1 cellular context compared by ENCODE assay signal in the genomic region with DNA sequence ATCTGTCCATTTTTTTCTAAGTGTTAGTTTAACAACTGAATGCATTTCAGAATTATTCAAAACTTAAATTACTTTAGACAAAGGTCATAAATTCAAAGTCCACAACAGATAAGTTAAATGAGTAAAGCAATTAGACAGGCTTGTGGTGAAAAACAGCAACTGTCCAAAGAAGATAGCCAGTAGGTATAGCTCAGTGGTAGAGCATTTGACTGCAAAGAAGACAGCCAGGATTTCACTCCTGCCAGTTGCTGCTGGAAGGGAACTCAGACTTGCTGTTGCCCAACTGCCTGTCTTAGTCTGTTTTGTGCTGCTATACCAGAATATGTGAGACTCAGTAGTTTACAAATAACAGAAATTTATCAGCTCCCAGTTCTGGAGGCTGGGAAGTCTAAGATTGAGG.
A peak's percentile ranks its signal among the peaks of the same experiment; 100 is the strongest.
TF ChIP-seq lines count a peak whose summit lies in the region.

No MANE protein-coding gene starts in this region.

TF ChIP-seq in K562, 482 proteins besides CTCF, POLR2A, EP300 and RAD21 (continued from another document and continues in another):
- 0 out of 2 replicates have a peak, but pooled peaks have one; percentile 35 for TF ChIP-seq MTA2 (IDR thresholded peaks at IDR 0.05; ENCODE audit: low read depth)
- no peak for TF ChIP-seq MCM5 (IDR thresholded peaks at IDR 0.05; ENCODE audit: low read depth)
- no peak for TF ChIP-seq MYC (IDR thresholded peaks at IDR 0.05; ENCODE audit: low read depth, low read length)
- no peak for TF ChIP-seq MYC (CRISPR knock-in tag; IDR thresholded peaks at IDR 0.05; ENCODE audit: borderline replicate concordance, low read depth)
- peak; percentile 65 for TF ChIP-seq SMARCA4 (IDR thresholded peaks at IDR 0.05)
- TF ChIP-seq SMC3 (conservative IDR thresholded peaks at IDR 0.05; ENCODE audit: insufficient read depth, low read depth, low read length): no peak
- no peak for TF ChIP-seq PHF8 (IDR thresholded peaks at IDR 0.05; ENCODE audit: borderline replicate concordance, low read length)
- TF ChIP-seq MCM3 (IDR thresholded peaks at IDR 0.05): no peak
- TF ChIP-seq STAT5A (IDR thresholded peaks at IDR 0.05; ENCODE audit: borderline replicate concordance, low read length): peak; percentile 48; the same call in 1 of the 2 replicates
- peak; percentile 92 to 93 for TF ChIP-seq FOXA3 (CRISPR knock-in tag; conservative IDR thresholded peaks at IDR 0.05 in 1 of 2, IDR thresholded peaks at IDR 0.05 in 1 of 2)
- no peak for TF ChIP-seq HDAC3 (IDR thresholded peaks at IDR 0.05; ENCODE audit: borderline replicate concordance, partially characterized antibody)
- TF ChIP-seq KDM1A (IDR thresholded peaks at IDR 0.05): peak; percentile 41 to 65; a peak in 3 of 4 replicates
- no peak for TF ChIP-seq ZNF695 (CRISPR knock-in tag; IDR thresholded peaks at IDR 0.05)
- TF ChIP-seq CBFA2T3 (IDR thresholded peaks at IDR 0.05): peak; percentile 76
- no peak for TF ChIP-seq YY1 (IDR thresholded peaks at IDR 0.05; ENCODE audit: borderline replicate concordance in 1 of 3, control insufficient read depth in 1 of 3, extremely low read depth in 1 of 3, insufficient read depth in 3 of 3, insufficient read length in 1 of 3, insufficient replicate concordance in 2 of 3, low read depth in 1 of 3, low read length in 2 of 3)
- TF ChIP-seq ARNT (IDR thresholded peaks at IDR 0.05): no peak
- TF ChIP-seq, protein P1, sequence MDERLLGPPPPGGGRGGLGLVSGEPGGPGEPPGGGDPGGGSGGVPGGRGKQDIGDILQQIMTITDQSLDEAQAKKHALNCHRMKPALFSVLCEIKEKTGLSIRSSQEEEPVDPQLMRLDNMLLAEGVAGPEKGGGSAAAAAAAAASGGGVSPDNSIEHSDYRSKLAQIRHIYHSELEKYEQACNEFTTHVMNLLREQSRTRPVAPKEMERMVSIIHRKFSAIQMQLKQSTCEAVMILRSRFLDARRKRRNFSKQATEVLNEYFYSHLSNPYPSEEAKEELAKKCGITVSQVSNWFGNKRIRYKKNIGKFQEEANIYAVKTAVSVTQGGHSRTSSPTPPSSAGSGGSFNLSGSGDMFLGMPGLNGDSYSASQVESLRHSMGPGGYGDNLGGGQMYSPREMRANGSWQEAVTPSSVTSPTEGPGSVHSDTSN (CRISPR knock-in tag; IDR thresholded peaks at IDR 0.05; ENCODE audit: low read depth): no peak
- TF ChIP-seq, protein P1 (tag; conservative IDR thresholded peaks at IDR 0.05; ENCODE audit: low read depth): peak; percentile 77
- no peak for TF ChIP-seq NCOA1 (IDR thresholded peaks at IDR 0.05; ENCODE audit: low read depth)
- TF ChIP-seq ARID1B (IDR thresholded peaks at IDR 0.05): peak; percentile 84
- TF ChIP-seq, protein P2, sequence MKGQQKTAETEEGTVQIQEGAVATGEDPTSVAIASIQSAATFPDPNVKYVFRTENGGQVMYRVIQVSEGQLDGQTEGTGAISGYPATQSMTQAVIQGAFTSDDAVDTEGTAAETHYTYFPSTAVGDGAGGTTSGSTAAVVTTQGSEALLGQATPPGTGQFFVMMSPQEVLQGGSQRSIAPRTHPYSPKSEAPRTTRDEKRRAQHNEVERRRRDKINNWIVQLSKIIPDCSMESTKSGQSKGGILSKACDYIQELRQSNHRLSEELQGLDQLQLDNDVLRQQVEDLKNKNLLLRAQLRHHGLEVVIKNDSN (CRISPR knock-in tag; IDR thresholded peaks at IDR 0.05): no peak
- no peak for TF ChIP-seq TCF7L2 (IDR thresholded peaks at IDR 0.05; ENCODE audit: low read depth, low read length)
- no peak for TF ChIP-seq TEAD2 (tag; IDR thresholded peaks at IDR 0.05)
- no peak for TF ChIP-seq SMAD3 (CRISPR knock-in tag; conservative IDR thresholded peaks at IDR 0.05)
- no peak for TF ChIP-seq ZBTB17 (CRISPR knock-in tag; IDR thresholded peaks at IDR 0.05)
- no peak for TF ChIP-seq ZC3H4 (CRISPR knock-in tag; IDR thresholded peaks at IDR 0.05; ENCODE audit: borderline replicate concordance)
- TF ChIP-seq NCOA6 (IDR thresholded peaks at IDR 0.05): no peak
- TF ChIP-seq, protein P3, sequence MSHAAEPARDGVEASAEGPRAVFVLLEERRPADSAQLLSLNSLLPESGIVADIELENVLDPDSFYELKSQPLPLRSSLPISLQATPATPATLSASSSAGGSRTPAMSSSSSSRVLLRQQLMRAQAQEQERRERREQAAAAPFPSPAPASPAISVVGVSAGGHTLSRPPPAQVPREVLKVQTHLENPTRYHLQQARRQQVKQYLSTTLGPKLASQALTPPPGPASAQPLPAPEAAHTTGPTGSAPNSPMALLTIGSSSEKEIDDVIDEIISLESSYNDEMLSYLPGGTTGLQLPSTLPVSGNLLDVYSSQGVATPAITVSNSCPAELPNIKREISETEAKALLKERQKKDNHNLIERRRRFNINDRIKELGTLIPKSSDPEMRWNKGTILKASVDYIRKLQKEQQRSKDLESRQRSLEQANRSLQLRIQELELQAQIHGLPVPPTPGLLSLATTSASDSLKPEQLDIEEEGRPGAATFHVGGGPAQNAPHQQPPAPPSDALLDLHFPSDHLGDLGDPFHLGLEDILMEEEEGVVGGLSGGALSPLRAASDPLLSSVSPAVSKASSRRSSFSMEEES (CRISPR knock-in tag; IDR thresholded peaks at IDR 0.05): no peak
- TF ChIP-seq SMAD2 (IDR thresholded peaks at IDR 0.05; ENCODE audit: low read depth, low read length): no peak
- TF ChIP-seq DACH1 (IDR thresholded peaks at IDR 0.05; ENCODE audit: partially characterized antibody): no peak
- no peak for TF ChIP-seq ZKSCAN8 (CRISPR knock-in tag; IDR thresholded peaks at IDR 0.05)
- TF ChIP-seq, protein P4, sequence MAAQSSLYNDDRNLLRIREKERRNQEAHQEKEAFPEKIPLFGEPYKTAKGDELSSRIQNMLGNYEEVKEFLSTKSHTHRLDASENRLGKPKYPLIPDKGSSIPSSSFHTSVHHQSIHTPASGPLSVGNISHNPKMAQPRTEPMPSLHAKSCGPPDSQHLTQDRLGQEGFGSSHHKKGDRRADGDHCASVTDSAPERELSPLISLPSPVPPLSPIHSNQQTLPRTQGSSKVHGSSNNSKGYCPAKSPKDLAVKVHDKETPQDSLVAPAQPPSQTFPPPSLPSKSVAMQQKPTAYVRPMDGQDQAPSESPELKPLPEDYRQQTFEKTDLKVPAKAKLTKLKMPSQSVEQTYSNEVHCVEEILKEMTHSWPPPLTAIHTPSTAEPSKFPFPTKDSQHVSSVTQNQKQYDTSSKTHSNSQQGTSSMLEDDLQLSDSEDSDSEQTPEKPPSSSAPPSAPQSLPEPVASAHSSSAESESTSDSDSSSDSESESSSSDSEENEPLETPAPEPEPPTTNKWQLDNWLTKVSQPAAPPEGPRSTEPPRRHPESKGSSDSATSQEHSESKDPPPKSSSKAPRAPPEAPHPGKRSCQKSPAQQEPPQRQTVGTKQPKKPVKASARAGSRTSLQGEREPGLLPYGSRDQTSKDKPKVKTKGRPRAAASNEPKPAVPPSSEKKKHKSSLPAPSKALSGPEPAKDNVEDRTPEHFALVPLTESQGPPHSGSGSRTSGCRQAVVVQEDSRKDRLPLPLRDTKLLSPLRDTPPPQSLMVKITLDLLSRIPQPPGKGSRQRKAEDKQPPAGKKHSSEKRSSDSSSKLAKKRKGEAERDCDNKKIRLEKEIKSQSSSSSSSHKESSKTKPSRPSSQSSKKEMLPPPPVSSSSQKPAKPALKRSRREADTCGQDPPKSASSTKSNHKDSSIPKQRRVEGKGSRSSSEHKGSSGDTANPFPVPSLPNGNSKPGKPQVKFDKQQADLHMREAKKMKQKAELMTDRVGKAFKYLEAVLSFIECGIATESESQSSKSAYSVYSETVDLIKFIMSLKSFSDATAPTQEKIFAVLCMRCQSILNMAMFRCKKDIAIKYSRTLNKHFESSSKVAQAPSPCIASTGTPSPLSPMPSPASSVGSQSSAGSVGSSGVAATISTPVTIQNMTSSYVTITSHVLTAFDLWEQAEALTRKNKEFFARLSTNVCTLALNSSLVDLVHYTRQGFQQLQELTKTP (IDR thresholded peaks at IDR 0.05; ENCODE audit: low read depth in 1 of 2, partially characterized antibody in 2 of 2): no peak
- no peak for TF ChIP-seq NR2C1 (IDR thresholded peaks at IDR 0.05)
- TF ChIP-seq NR2C1 (tag; IDR thresholded peaks at IDR 0.05): no peak
- TF ChIP-seq, protein P5, sequence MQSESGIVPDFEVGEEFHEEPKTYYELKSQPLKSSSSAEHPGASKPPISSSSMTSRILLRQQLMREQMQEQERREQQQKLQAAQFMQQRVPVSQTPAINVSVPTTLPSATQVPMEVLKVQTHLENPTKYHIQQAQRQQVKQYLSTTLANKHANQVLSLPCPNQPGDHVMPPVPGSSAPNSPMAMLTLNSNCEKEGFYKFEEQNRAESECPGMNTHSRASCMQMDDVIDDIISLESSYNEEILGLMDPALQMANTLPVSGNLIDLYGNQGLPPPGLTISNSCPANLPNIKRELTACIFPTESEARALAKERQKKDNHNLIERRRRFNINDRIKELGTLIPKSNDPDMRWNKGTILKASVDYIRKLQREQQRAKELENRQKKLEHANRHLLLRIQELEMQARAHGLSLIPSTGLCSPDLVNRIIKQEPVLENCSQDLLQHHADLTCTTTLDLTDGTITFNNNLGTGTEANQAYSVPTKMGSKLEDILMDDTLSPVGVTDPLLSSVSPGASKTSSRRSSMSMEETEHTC (IDR thresholded peaks at IDR 0.05): no peak
- peak; percentile 25; the same call in 1 of the 2 replicates for TF ChIP-seq CBFA2T2 (conservative IDR thresholded peaks at IDR 0.05)
- TF ChIP-seq EP400 (IDR thresholded peaks at IDR 0.05): no peak
- no peak for TF ChIP-seq TAF15 (IDR thresholded peaks at IDR 0.05; ENCODE audit: low read depth, low read length)
- no peak for TF ChIP-seq TAF7 (tag; IDR thresholded peaks at IDR 0.05)
- peak; percentile 52 for TF ChIP-seq SMARCE1 (IDR thresholded peaks at IDR 0.05)
- TF ChIP-seq ZNF324 (CRISPR knock-in tag; IDR thresholded peaks at IDR 0.05): no peak
- TF ChIP-seq KLF1 (tag; IDR thresholded peaks at IDR 0.05): no peak
- 0 out of 2 replicates have a peak, but pooled peaks have one; percentile 48 for TF ChIP-seq SOX6 (IDR thresholded peaks at IDR 0.05)
- TF ChIP-seq TCFL5 (CRISPR knock-in tag; conservative IDR thresholded peaks at IDR 0.05): no peak
- no peak for TF ChIP-seq CBX8 (IDR thresholded peaks at IDR 0.05; ENCODE audit: borderline replicate concordance, extremely low read depth, low read depth, low read length, poor library complexity, severe bottlenecking)
- no peak for TF ChIP-seq RCOR1 (IDR thresholded peaks at IDR 0.05; ENCODE audit: borderline replicate concordance in 1 of 2, low read depth in 2 of 2, low read length in 2 of 2)
- no peak for TF ChIP-seq GABPA (tag; conservative IDR thresholded peaks at IDR 0.05; ENCODE audit: low read depth)
- 0 out of 2 replicates have a peak, but pooled peaks have one; percentile 30 for TF ChIP-seq POLR2AphosphoS5 (IDR thresholded peaks at IDR 0.05; ENCODE audit: control insufficient read depth, insufficient read depth, low read depth, low read length)
- TF ChIP-seq CCNT2 (IDR thresholded peaks at IDR 0.05; ENCODE audit: borderline replicate concordance, extremely low read depth, insufficient read length, low read depth, low read length): peak; percentile 30
- TF ChIP-seq HNRNPL (IDR thresholded peaks at IDR 0.05; ENCODE audit: low read depth, low read length): no peak
- no peak for TF ChIP-seq ZNF175 (CRISPR knock-in tag; IDR thresholded peaks at IDR 0.05; ENCODE audit: low read depth)
- no peak for TF ChIP-seq NFIC (IDR thresholded peaks at IDR 0.05)
- TF ChIP-seq CBFB (CRISPR knock-in tag; IDR thresholded peaks at IDR 0.05): no peak
- TF ChIP-seq KLF16 (IDR thresholded peaks at IDR 0.05): peak; percentile 54; the same call in 1 of the 2 replicates
- TF ChIP-seq ZNF140 (CRISPR knock-in tag; IDR thresholded peaks at IDR 0.05): no peak
- TF ChIP-seq HMG20A (CRISPR knock-in tag; conservative IDR thresholded peaks at IDR 0.05): no peak
- TF ChIP-seq, protein P6, sequence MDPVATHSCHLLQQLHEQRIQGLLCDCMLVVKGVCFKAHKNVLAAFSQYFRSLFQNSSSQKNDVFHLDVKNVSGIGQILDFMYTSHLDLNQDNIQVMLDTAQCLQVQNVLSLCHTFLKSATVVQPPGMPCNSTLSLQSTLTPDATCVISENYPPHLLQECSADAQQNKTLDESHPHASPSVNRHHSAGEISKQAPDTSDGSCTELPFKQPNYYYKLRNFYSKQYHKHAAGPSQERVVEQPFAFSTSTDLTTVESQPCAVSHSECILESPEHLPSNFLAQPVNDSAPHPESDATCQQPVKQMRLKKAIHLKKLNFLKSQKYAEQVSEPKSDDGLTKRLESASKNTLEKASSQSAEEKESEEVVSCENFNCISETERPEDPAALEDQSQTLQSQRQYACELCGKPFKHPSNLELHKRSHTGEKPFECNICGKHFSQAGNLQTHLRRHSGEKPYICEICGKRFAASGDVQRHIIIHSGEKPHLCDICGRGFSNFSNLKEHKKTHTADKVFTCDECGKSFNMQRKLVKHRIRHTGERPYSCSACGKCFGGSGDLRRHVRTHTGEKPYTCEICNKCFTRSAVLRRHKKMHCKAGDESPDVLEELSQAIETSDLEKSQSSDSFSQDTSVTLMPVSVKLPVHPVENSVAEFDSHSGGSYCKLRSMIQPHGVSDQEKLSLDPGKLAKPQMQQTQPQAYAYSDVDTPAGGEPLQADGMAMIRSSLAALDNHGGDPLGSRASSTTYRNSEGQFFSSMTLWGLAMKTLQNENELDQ (CRISPR knock-in tag; IDR thresholded peaks at IDR 0.05; ENCODE audit: borderline replicate concordance): no peak
- TF ChIP-seq ZNF586 (CRISPR knock-in tag; conservative IDR thresholded peaks at IDR 0.05): no peak
- no peak for TF ChIP-seq ZNF354B (CRISPR knock-in tag; IDR thresholded peaks at IDR 0.05)
